Comparison of ENCODE assay signal across 25 cellular contexts in genomic region chr1:178506669-178507068, GRCh38. TPM values are rescaled to one million over a fixed set of nuclear protein-coding genes. Genes with fewer than 3 reads are reported as not detected.
DNase-seq lines count a peak whose midpoint lies in the region; ATAC-seq, FAIRE-seq and TF ChIP-seq lines count a peak whose summit lies in the region.
"Had no signal": no experiment of that assay in that cellular context is flagged by ENCODE, and none has a peak within 500 bp of the region (broad histone marks: within the 10 kb centered on the region; RNA-seq: fewer than 3 reads in every experiment).

No MANE protein-coding gene starts in this region.

- H3K4me1 Mint-ChIP-seq in endodermal cell: peaks cover 9% of the 10 kb centered on the region
- H3K4me1 Mint-ChIP-seq in CD4-positive, alpha-beta memory T cell: no peaks in the 10 kb centered on the region
- H3K4me1 Mint-ChIP-seq: B cell had no signal

- no peak overlapping the region for H3K4me3 ChIP-seq in endodermal cell (ENCODE audit: low read length)
- H3K4me3 ChIP-seq in small intestine (ENCODE audit: low read depth in 1 of 2, low read length in 2 of 2): no peak overlapping the region
- no peak overlapping the region for H3K4me3 ChIP-seq in CD4-positive, alpha-beta memory T cell (ENCODE audit: low read length in 2 of 2)

- H3K9me3 Mint-ChIP-seq in endodermal cell: no peaks in the 10 kb centered on the region
- no peaks in the 10 kb centered on the region for H3K9me3 Mint-ChIP-seq in CD4-positive, alpha-beta memory T cell
- H3K9me3 Mint-ChIP-seq: CD4-positive, alpha-beta T cell had no signal

- intact Hi-C loops in cardiac septum (cut with DNase I): loop anchor here (10.0 kb wide), 1 partner anchor 452 kb away; no protein-coding TSS in a partner anchor
- intact Hi-C loops in left ventricle myocardium superior (cut with micrococcal nuclease): loop anchor here (10.0 kb wide), 1 partner anchor 202 kb away; no protein-coding TSS in a partner anchor
- intact Hi-C loops in CD4-positive, alpha-beta memory T cell (cut with micrococcal nuclease): no loop called here

- no peak for ATAC-seq in left ventricle myocardium superior
- ATAC-seq: Right ventricle myocardium inferior had no signal

- no peak for TF ChIP-seq CTCF in endodermal cell (conservative IDR thresholded peaks at IDR 0.05)

- no peak overlapping the region for H3K4me3 Mint-ChIP-seq in endodermal cell
- no peak overlapping the region for H3K4me3 Mint-ChIP-seq in CD4-positive, alpha-beta memory T cell
- H3K4me3 Mint-ChIP-seq: B cell; CD4-positive, alpha-beta T cell had no signal

- H3K4me1 ChIP-seq in endodermal cell (ENCODE audit: control insufficient read depth, insufficient read depth, low read length) (peaks cover 5% of the 10 kb centered on the region), small intestine (ENCODE audit: control insufficient read depth in 2 of 2, insufficient read depth in 1 of 2, low read depth in 1 of 2, low read length in 1 of 2) (peaks cover 0 to 3% of the 10 kb centered on the region in 2 donors)
- H3K4me1 ChIP-seq in CD4-positive, alpha-beta memory T cell (ENCODE audit: insufficient read depth, low read length): no peaks in the 10 kb centered on the region

- no peak overlapping the region for H3K9ac ChIP-seq in endodermal cell (ENCODE audit: extremely low read depth, low read length, poor library complexity, severe bottlenecking)

- H3K36me3 ChIP-seq in endodermal cell (ENCODE audit: control insufficient read depth, insufficient read depth, low read length) (no peaks in the 10 kb centered on the region), small intestine (ENCODE audit: control insufficient read depth in 2 of 2, insufficient read depth in 2 of 2, low read length in 2 of 2) (no peaks in the 10 kb centered on the region)
- H3K36me3 ChIP-seq in CD4-positive, alpha-beta memory T cell (ENCODE audit: insufficient read depth, low read length): no peaks in the 10 kb centered on the region

- peaks cover 66% of the 10 kb centered on the region for H3K27me3 ChIP-seq in endodermal cell (ENCODE audit: control insufficient read depth, insufficient read depth, low read length, poor library complexity, severe bottlenecking)
- H3K27me3 ChIP-seq in small intestine (ENCODE audit: control insufficient read depth in 2 of 2, insufficient read depth in 2 of 2, low read length in 2 of 2): no peaks in the 10 kb centered on the region
- H3K27me3 ChIP-seq in CD4-positive, alpha-beta memory T cell (ENCODE audit: insufficient read depth, low read length): no peaks in the 10 kb centered on the region

- WGBS in endodermal cell (ENCODE audit: insufficient coverage in 1 of 2, insufficient read length in 1 of 2), 2 experiments: 81% methylated on average over 6 of the region's 6 CpGs
- 17 to 58% (median 37%) methylated on average over 6 of the region's 6 CpGs for WGBS in small intestine, 3 donors

- no peak overlapping the region for H3K27ac ChIP-seq in endodermal cell (ENCODE audit: low read depth, low read length)
- peak overlapping the region in 1 of 2 donors; percentile 17 for H3K27ac ChIP-seq in small intestine (ENCODE audit: low read depth in 1 of 2, low read length in 1 of 2)
- H3K27ac ChIP-seq in CD4-positive, alpha-beta memory T cell (ENCODE audit: low read depth, low read length): no peak overlapping the region

- H3K27ac Mint-ChIP-seq in endodermal cell: no peak overlapping the region
- H3K27ac Mint-ChIP-seq in CD4-positive, alpha-beta memory T cell: no peak overlapping the region
- H3K27ac Mint-ChIP-seq: B cell; CD4-positive, alpha-beta T cell had no signal

- CTCF ChIA-PET in CD4-positive, alpha-beta memory T cell (lab: Charles Lee; ENCODE audit: partially characterized antibody): no interaction called here

- H3K9me3 ChIP-seq in endodermal cell (ENCODE audit: control insufficient read depth, low read length) (no peaks in the 10 kb centered on the region), small intestine (ENCODE audit: control insufficient read depth, low read depth) (no peaks in the 10 kb centered on the region)
- H3K9me3 ChIP-seq in CD4-positive, alpha-beta memory T cell (ENCODE audit: control insufficient read depth in 1 of 2, low read length in 2 of 2): no peaks in the 10 kb centered on the region

- DNase-seq in cardiac septum (ENCODE audit: low spot score) (peak; percentile 55), left ventricle myocardium superior (no peak), NCI-H226 (peak; percentile 20), endodermal cell (peak; percentile 73), small intestine (peak; percentile 95), islet precursor cell (no peak), NCI-H146 (lab: John Stamatoyannopoulos, UW) (no peak)
- DNase-seq in CD4-positive, alpha-beta memory T cell: no peak
- DNase-seq: Calu3; CD4-positive, alpha-beta T cell; DMS53; IMR-90; NCI-H1105; NCI-H1694; NCI-H2081 treated with DMSO at 0.1 percent for 48 hours had no signal

- H3K36me3 Mint-ChIP-seq in endodermal cell (ENCODE audit: low read depth): no peaks in the 10 kb centered on the region
- no peaks in the 10 kb centered on the region for H3K36me3 Mint-ChIP-seq in CD4-positive, alpha-beta memory T cell

- peaks cover 45% of the 10 kb centered on the region for H3K27me3 Mint-ChIP-seq in endodermal cell (ENCODE audit: insufficient read depth)
- H3K27me3 Mint-ChIP-seq in CD4-positive, alpha-beta memory T cell: peaks cover 0 to 5% of the 10 kb centered on the region in 2 donors

- POLR2A ChIA-PET in CD4-positive, alpha-beta memory T cell (lab: Charles Lee; ENCODE audit: partially characterized antibody): no interaction called here

- FAIRE-seq in small intestine (lab: Jason Lieb, UNC): no peak
- FAIRE-seq: GM12892, GM18507, H1, RCC 7860 had no signal

RNA-seq across cellular contexts. Expression of gene TEX35, which starts 6.2 kb away (rescaled TPM):
- total RNA-seq in cardiac septum (not detected), left ventricle myocardium superior (not detected), endodermal cell (not detected)
- polyA plus RNA-seq in endodermal cell (2013, experiment 1 of 2): not detected
- not detected for polyA plus RNA-seq in endodermal cell (2013, experiment 2 of 2)
- 1 to 10 TPM in 2 of 3 donors, under 1 TPM in 1; 0.12 to 2.5 (median 1.6) TPM for polyA plus RNA-seq in small intestine
- total RNA-seq in CD4-positive, alpha-beta memory T cell: not detected
- under 1 TPM in 1 of 2 donors, not detected in 1; 0.16 TPM for polyA plus RNA-seq in CD4-positive, alpha-beta memory T cell
- total RNA-seq: A172; B cell; Calu3; CD4-positive, alpha-beta T cell; H1; IMR-90; NCI-H460; Right ventricle myocardium inferior; SK-MEL-5 had no signal

RNA-seq across cellular contexts. Expression of gene CLEC20A, which starts 9.9 kb away (rescaled TPM):
- total RNA-seq in cardiac septum: not detected
- total RNA-seq in left ventricle myocardium superior: not detected
- total RNA-seq in endodermal cell: 1 to 10 TPM in 1 of 2 donors, under 1 TPM in 1; 0.33 to 1.5 TPM
- not detected for polyA plus RNA-seq in endodermal cell (2013, experiment 1 of 2)
- not detected for polyA plus RNA-seq in endodermal cell (2013, experiment 2 of 2)
- polyA plus RNA-seq in small intestine: under 1 TPM in 1 of 3 donors, not detected in 2; 0.04 TPM
- total RNA-seq in CD4-positive, alpha-beta memory T cell: not detected
- not detected for polyA plus RNA-seq in CD4-positive, alpha-beta memory T cell
- total RNA-seq: A172; Calu3; CD4-positive, alpha-beta T cell; H1; IMR-90; LHCN-M2; NCI-H460; Right ventricle myocardium inferior; SK-MEL-5 had no signal
- polyA plus RNA-seq: H1, IMR-90 had no signal

Comparison
In these comparisons a context has a peak if more than half of its experiments do, and no peak if none do; other contexts are left out.
1. DNase-seq: peak in cardiac septum (single experiment), NCI-H226 (single experiment), endodermal cell (single experiment) and small intestine (single experiment); none in left ventricle myocardium superior (single experiment), islet precursor cell (single experiment), CD4-positive, alpha-beta memory T cell (0 of 5) and NCI-H146 (single experiment).